8 cellular contexts compared by ENCODE assay signal in the genomic region with DNA sequence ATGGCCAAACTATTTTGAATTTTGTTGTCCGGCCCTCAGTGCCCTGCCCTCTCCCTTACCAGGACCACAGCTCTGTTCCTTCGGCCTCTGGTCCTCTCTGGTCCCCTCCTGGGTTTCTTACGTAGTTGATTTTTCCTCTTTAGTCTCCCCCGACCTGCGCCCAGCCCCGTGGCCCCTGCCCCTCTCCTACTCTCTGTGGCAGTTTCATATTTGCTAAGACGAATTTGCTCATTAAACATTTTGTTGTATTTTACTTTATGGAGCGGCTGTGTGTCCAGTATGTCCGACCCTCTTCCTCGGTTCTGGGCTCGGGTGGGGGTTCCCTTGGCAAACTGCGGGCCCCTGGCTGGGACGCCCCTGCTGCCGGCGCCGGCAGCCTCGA. TPM values are rescaled to one million over a fixed set of nuclear protein-coding genes. Genes with fewer than 3 reads are reported as not detected.
DNase-seq lines count a peak whose midpoint lies in the region; ATAC-seq and TF ChIP-seq lines count a peak whose summit lies in the region.

No MANE protein-coding gene starts in this region.

- TF ChIP-seq POLR2A in adrenal gland (IDR thresholded peaks at IDR 0.05), result no peak

- H3K27me3 ChIP-seq in adrenal gland, result no peaks in the 10 kb centered on the region
- H3K27me3 ChIP-seq in kidney epithelial cell (ENCODE audit: control insufficient read depth, insufficient read depth, low read length), result no peaks in the 10 kb centered on the region
- no peaks in the 10 kb centered on the region for H3K27me3 ChIP-seq in thymus (ENCODE audit: control insufficient read depth, insufficient read depth)

- intact Hi-C loops in adrenal gland (cut with DNase I), result no loop called here

- TF ChIP-seq CTCF in adrenal gland (IDR thresholded peaks at IDR 0.05) (no peak), kidney epithelial cell (IDR thresholded peaks at IDR 0.05; ENCODE audit: insufficient read depth, low read length, poor library complexity, severe bottlenecking) (no peak)

- CTCF ChIA-PET in activated CD4-positive, alpha-beta T cell treated with anti-CD3 and anti-CD28 coated beads, Interleukin-2, amount 10 ng/mL, durations not matched to agents 7 days and 5 days (lab: Charles Lee), result no interaction called here

- 18 to 30% (median 22%) methylated on average over 11 to 17 of the region's 17 CpGs for WGBS in adrenal gland, 4 donors
- WGBS in thymus, result 61% methylated on average over 17 of the region's 17 CpGs

- peak overlapping the region; percentile 83 for H3K27ac Mint-ChIP-seq in activated CD4-positive, alpha-beta T cell treated with anti-CD3 and anti-CD28 coated beads, Interleukin-2, amount 10 ng/mL, durations not matched to agents 7 days and 5 days

- H3K4me1 ChIP-seq in adrenal gland (replicated peaks in 1 of 2), result peaks cover 37 to 50% of the 10 kb centered on the region in 2 donors
- H3K4me1 ChIP-seq in thymus (ENCODE audit: control insufficient read depth, insufficient read depth, low read length), result peaks cover 15% of the 10 kb centered on the region

- POLR2A ChIA-PET in activated CD4-positive, alpha-beta T cell treated with anti-CD3 and anti-CD28 coated beads, Interleukin-2, amount 10 ng/mL, durations not matched to agents 7 days and 5 days (lab: Charles Lee), result no interaction called here

- DNase-seq in activated CD4-positive, alpha-beta T cell treated with anti-CD3 and anti-CD28 coated beads, Interleukin-2, amount 10 ng/mL, durations not matched to agents 7 days and 5 days, result no peak
- no peak for DNase-seq in activated CD4-positive, alpha-beta T cell treated with anti-CD3 and anti-CD28 coated beads for 4 hours
- DNase-seq in adrenal gland, result no peak
- no peak for DNase-seq in kidney epithelial cell (ENCODE audit: low read depth)
- DNase-seq in stimulated activated naive CD4-positive, alpha-beta T cell (lab: John Stamatoyannopoulos, UW), result no peak

- no peaks in the 10 kb centered on the region for H3K27me3 Mint-ChIP-seq in activated CD4-positive, alpha-beta T cell treated with anti-CD3 and anti-CD28 coated beads, Interleukin-2, amount 10 ng/mL, durations not matched to agents 7 days and 5 days

- H3K27ac ChIP-seq in adrenal gland, result peak overlapping the region in 4 of 5 donors; percentile 83 to 97 (median 85)
- peak overlapping the region; percentile 49 for H3K27ac ChIP-seq in thymus (ENCODE audit: low read depth)

- H3K4me3 ChIP-seq in adrenal gland (peak overlapping the region in 2 of 4 donors; percentile 28 to 99), kidney epithelial cell (ENCODE audit: low read depth, low read length) (peak overlapping the region; percentile 84), thymus (ENCODE audit: low read length) (peak overlapping the region; percentile 95)

- ATAC-seq in GM19324 (IDR thresholded peaks at IDR 0.05; ENCODE audit: low FRiP score, unreplicated experiment), result no peak
- no peak for ATAC-seq in HG02870 (IDR thresholded peaks at IDR 0.05; ENCODE audit: unreplicated experiment)

- H3K9me3 ChIP-seq in adrenal gland (replicated peaks in 1 of 3) (no peaks in the 10 kb centered on the region), thymus (ENCODE audit: control insufficient read depth) (no peaks in the 10 kb centered on the region)

- H3K9me3 Mint-ChIP-seq in activated CD4-positive, alpha-beta T cell treated with anti-CD3 and anti-CD28 coated beads, Interleukin-2, amount 10 ng/mL, durations not matched to agents 7 days and 5 days, result no peaks in the 10 kb centered on the region

- H3K4me1 Mint-ChIP-seq in activated CD4-positive, alpha-beta T cell treated with anti-CD3 and anti-CD28 coated beads, Interleukin-2, amount 10 ng/mL, durations not matched to agents 7 days and 5 days, result peaks cover 51% of the 10 kb centered on the region

- peaks cover 44% of the 10 kb centered on the region for H3K36me3 Mint-ChIP-seq in activated CD4-positive, alpha-beta T cell treated with anti-CD3 and anti-CD28 coated beads, Interleukin-2, amount 10 ng/mL, durations not matched to agents 7 days and 5 days (ENCODE audit: low read depth)

- peak overlapping the region; percentile 61 for H3K4me3 Mint-ChIP-seq in activated CD4-positive, alpha-beta T cell treated with anti-CD3 and anti-CD28 coated beads, Interleukin-2, amount 10 ng/mL, durations not matched to agents 7 days and 5 days

- H3K36me3 ChIP-seq in adrenal gland (replicated peaks in 1 of 2) (peaks cover 0 to 32% of the 10 kb centered on the region in 2 donors), kidney epithelial cell (ENCODE audit: control insufficient read depth, insufficient read depth, low read length) (peaks cover 4% of the 10 kb centered on the region), thymus (ENCODE audit: control insufficient read depth, insufficient read depth) (peaks cover 48% of the 10 kb centered on the region)

RNA-seq across cellular contexts. Expression of a gene that starts 0.6 kb away (rescaled TPM):
- total RNA-seq in activated CD4-positive, alpha-beta T cell treated with anti-CD3 and anti-CD28 coated beads, Interleukin-2, amount 10 ng/mL, durations not matched to agents 7 days and 5 days, result 10 to 100 TPM; 50.8 to 64.2 TPM
- total RNA-seq in adrenal gland (100 to 1,000 TPM; 119 to 235 (median 162) TPM), kidney epithelial cell (155 and 186 TPM in 2 replicates)
- polyA plus RNA-seq in adrenal gland (100 to 1,000 TPM in 1 of 3 donors, 10 to 100 TPM in 2; 27.8 to 151 (median 77.1) TPM), thymus (34.6 TPM)

RNA-seq across cellular contexts. Expression of a gene that starts 19.6 kb away (rescaled TPM):
- 100 to 1,000 TPM; 239 to 281 TPM for total RNA-seq in activated CD4-positive, alpha-beta T cell treated with anti-CD3 and anti-CD28 coated beads, Interleukin-2, amount 10 ng/mL, durations not matched to agents 7 days and 5 days
- total RNA-seq in adrenal gland (100 to 1,000 TPM in 6 of 8 donors, 10 to 100 TPM in 2; 76.0 to 178 (median 122) TPM), kidney epithelial cell (153 and 164 TPM in 2 replicates)
- polyA plus RNA-seq in adrenal gland (100 to 1,000 TPM in 1 of 3 donors, 10 to 100 TPM in 2; 58.9 to 243 (median 85.3) TPM), thymus (123 TPM)

RNA-seq across cellular contexts. Expression of a gene that starts 26.4 kb away (rescaled TPM):
- 1 to 10 TPM; 8.3 to 8.8 TPM for total RNA-seq in activated CD4-positive, alpha-beta T cell treated with anti-CD3 and anti-CD28 coated beads, Interleukin-2, amount 10 ng/mL, durations not matched to agents 7 days and 5 days
- total RNA-seq in adrenal gland (10 to 100 TPM; 22.1 to 42.8 (median 27.9) TPM), kidney epithelial cell (12.0 and 12.2 TPM in 2 replicates)
- polyA plus RNA-seq in adrenal gland (10 to 100 TPM; 14.8 to 63.8 (median 42.8) TPM), thymus (17.2 TPM)

RNA-seq across cellular contexts. Expression of a gene that starts 31.0 kb away (rescaled TPM):
- 10 to 100 TPM; 24.1 to 25.5 TPM for total RNA-seq in activated CD4-positive, alpha-beta T cell treated with anti-CD3 and anti-CD28 coated beads, Interleukin-2, amount 10 ng/mL, durations not matched to agents 7 days and 5 days
- total RNA-seq in adrenal gland, result 10 to 100 TPM; 16.8 to 55.7 (median 23.7) TPM
- 10 to 100 TPM in 2 of 3 donors, 1 to 10 TPM in 1; 8.7 to 23.3 (median 22.4) TPM for polyA plus RNA-seq in adrenal gland
- total RNA-seq in kidney epithelial cell, result 36.9 and 41.8 TPM in 2 replicates
- 22.9 TPM for polyA plus RNA-seq in thymus

RNA-seq across cellular contexts. Expression of a gene that starts 33.6 kb away (rescaled TPM):
- 10 to 100 TPM; 44.6 to 45.9 TPM for total RNA-seq in activated CD4-positive, alpha-beta T cell treated with anti-CD3 and anti-CD28 coated beads, Interleukin-2, amount 10 ng/mL, durations not matched to agents 7 days and 5 days
- total RNA-seq in adrenal gland (10 to 100 TPM; 23.3 to 68.7 (median 46.0) TPM), kidney epithelial cell (10.1 and 10.4 TPM in 2 replicates)
- polyA plus RNA-seq in adrenal gland (100 to 1,000 TPM in 1 of 3 donors, 10 to 100 TPM in 2; 16.6 to 101 (median 97.5) TPM), thymus (32.9 TPM)
